Comparison of ENCODE assay signal across 17 cellular contexts in the genomic region with DNA sequence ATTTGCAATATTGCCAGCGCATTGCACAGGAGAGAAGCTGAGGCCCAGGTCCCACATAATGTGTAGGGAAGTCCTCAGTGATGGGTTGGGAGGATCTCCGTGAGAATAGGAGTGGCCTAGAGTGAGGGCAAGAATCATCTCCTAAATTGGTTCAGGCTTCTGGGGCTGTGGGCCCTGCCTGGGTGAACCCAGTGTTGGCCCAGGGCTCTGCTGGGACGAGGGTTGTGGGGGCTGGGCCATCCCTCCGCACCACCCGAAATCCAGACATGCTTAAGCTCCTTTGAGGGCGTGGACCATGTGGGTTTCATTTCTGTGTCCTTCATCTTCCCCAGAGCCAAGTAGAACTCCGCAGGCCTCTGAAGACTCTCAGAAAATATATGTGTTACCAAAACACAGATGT. TPM values are rescaled to one million over a fixed set of nuclear protein-coding genes. Genes with fewer than 3 reads are reported as not detected.
DNase-seq lines count a peak whose midpoint lies in the region; ATAC-seq and TF ChIP-seq lines count a peak whose summit lies in the region.
"Had no signal": no experiment of that assay in that cellular context is flagged by ENCODE, and none has a peak within 500 bp of the region (broad histone marks: within the 10 kb centered on the region; RNA-seq: fewer than 3 reads in every experiment).

No MANE protein-coding gene starts in this region.

- H3F3A ChIP-seq in PC-3 (ENCODE audit: low read length, unreplicated experiment), result no peaks in the 10 kb centered on the region

- no TSS peak for BruUV-seq in PC-3 (replicated peaks; lab: Mats Ljungman, UMichigan)

- H3K4me2 ChIP-seq in PC-3 (ENCODE audit: low read length), result no peak overlapping the region

- DNase-seq in activated CD4-positive, alpha-beta T cell treated with anti-CD3 and anti-CD28 coated beads for 36 hours, result no peak
- DNase-seq in activated CD4-positive, alpha-beta T cell treated with anti-CD3 and anti-CD28 coated beads for 4 hours, result no peak
- no peak for DNase-seq in chondrocyte (ENCODE audit: low spot score)
- DNase-seq in tibial artery, result no peak
- DNase-seq in PC-3, result no peak
- DNase-seq: activated effector memory CD4-positive, alpha-beta T cell treated with Interleukin-2 at 50 U/mL for 16 hours; effector memory CD4-positive, alpha-beta T cell; GDM1; immature natural killer cell; NCI-H1048; NCI-H774 had no signal

- H3K9me3 ChIP-seq in muscle layer of colon (ENCODE audit: low read length) (no peaks in the 10 kb centered on the region), tibial artery (no peaks in the 10 kb centered on the region), PC-3 (ENCODE audit: low read length) (no peaks in the 10 kb centered on the region)
- H3K9me3 ChIP-seq: tibial nerve had no signal

- H3K4me1 ChIP-seq in muscle layer of colon (ENCODE audit: insufficient read depth, low read length) (peaks cover 48% of the 10 kb centered on the region), tibial artery (peaks cover 0 to 57% (median 50%) of the 10 kb centered on the region in 4 donors), PC-3 (ENCODE audit: insufficient read depth, low read length) (peaks cover 20% of the 10 kb centered on the region)

- H3K4me3 Mint-ChIP-seq in activated CD4-positive, alpha-beta T cell treated with anti-CD3 and anti-CD28 coated beads for 36 hours, result no peak overlapping the region
- peak overlapping the region; percentile 25 for H3K4me3 Mint-ChIP-seq in chondrocyte (ENCODE audit: unreplicated experiment)
- H3K4me3 Mint-ChIP-seq: immature natural killer cell, memory B cell had no signal

- H3K27me3 ChIP-seq in muscle layer of colon (ENCODE audit: control insufficient read depth in 1 of 2, insufficient read depth in 2 of 2, low read length in 2 of 2), result no peaks in the 10 kb centered on the region
- no peaks in the 10 kb centered on the region for H3K27me3 ChIP-seq in tibial artery
- H3K27me3 ChIP-seq in PC-3 (ENCODE audit: low read length), result no peaks in the 10 kb centered on the region
- H3K27me3 ChIP-seq: tibial nerve had no signal

- CTCF ChIA-PET in activated CD4-positive, alpha-beta T cell treated with anti-CD3 and anti-CD28 coated beads for 36 hours (lab: Charles Lee), result interaction anchor here (0.5 kb wide), 1 partner anchor 142 kb away, joined by 3 read pairs; no protein-coding TSS in a partner anchor
- CTCF ChIA-PET in PC-3 (lab: Charles Lee), result no interaction called here

- intact Hi-C loops in activated CD4-positive, alpha-beta T cell treated with anti-CD3 and anti-CD28 coated beads for 36 hours (cut with DNase I, micrococcal nuclease), result loop anchor here in 1 of 2 experiments (5.0 kb wide), 1 partner anchor 43 kb away; the partner anchor contains the start of genes C22orf23 and POLR2F
- intact Hi-C loops in tibial artery (cut with DNase I; ENCODE audit: low total_unique reads), result no loop called here
- intact Hi-C loops in PC-3 (cut with micrococcal nuclease), result no loop called here

- H3K79me2 ChIP-seq in PC-3 (ENCODE audit: low read length), result peaks cover 23% of the 10 kb centered on the region

- TF ChIP-seq CTCF in chondrocyte (IDR thresholded peaks at IDR 0.05) (no peak), tibial artery (IDR thresholded peaks at IDR 0.05) (no peak), PC-3 (conservative IDR thresholded peaks at IDR 0.05; ENCODE audit: low read depth, low read length) (no peak)

- H3K4me1 Mint-ChIP-seq in activated CD4-positive, alpha-beta T cell treated with anti-CD3 and anti-CD28 coated beads for 36 hours, result peaks cover 26% of the 10 kb centered on the region
- peaks cover 54% of the 10 kb centered on the region for H3K4me1 Mint-ChIP-seq in chondrocyte (ENCODE audit: low read depth)

- H3K36me3 ChIP-seq in muscle layer of colon (ENCODE audit: insufficient read depth, low read length) (peaks cover 11% of the 10 kb centered on the region), tibial artery (peaks cover 6 to 30% (median 25%) of the 10 kb centered on the region in 3 donors), PC-3 (ENCODE audit: low read depth, low read length) (no peaks in the 10 kb centered on the region)

- no peak overlapping the region for H2AFZ ChIP-seq in PC-3 (ENCODE audit: low read length)

- peaks cover 5% of the 10 kb centered on the region for H3K36me3 Mint-ChIP-seq in activated CD4-positive, alpha-beta T cell treated with anti-CD3 and anti-CD28 coated beads for 36 hours (ENCODE audit: low read depth)
- H3K36me3 Mint-ChIP-seq in chondrocyte (ENCODE audit: low read depth), result peaks cover 10% of the 10 kb centered on the region

- H3K27ac Mint-ChIP-seq in activated CD4-positive, alpha-beta T cell treated with anti-CD3 and anti-CD28 coated beads for 36 hours, result peak overlapping the region; percentile 31
- H3K27ac Mint-ChIP-seq in chondrocyte (ENCODE audit: unreplicated experiment), result peak overlapping the region; percentile 67
- H3K27ac Mint-ChIP-seq: memory B cell had no signal

- H3K27ac ChIP-seq in muscle layer of colon (ENCODE audit: low read depth, low read length) (peak overlapping the region; percentile 83), tibial artery (peak overlapping the region; percentile 69 to 86), PC-3 (ENCODE audit: low read length) (no peak overlapping the region)
- H3K27ac ChIP-seq: 22Rv1 had no signal

- H3K27me3 Mint-ChIP-seq in activated CD4-positive, alpha-beta T cell treated with anti-CD3 and anti-CD28 coated beads for 36 hours, result no peaks in the 10 kb centered on the region
- H3K27me3 Mint-ChIP-seq in chondrocyte (ENCODE audit: low read depth), result no peaks in the 10 kb centered on the region
- H3K27me3 Mint-ChIP-seq: memory B cell had no signal

- no peaks in the 10 kb centered on the region for H4K20me1 ChIP-seq in PC-3 (ENCODE audit: low read length)

- H3K4me3 ChIP-seq in muscle layer of colon (ENCODE audit: low read depth in 1 of 2, low read length in 2 of 2) (no peak overlapping the region), tibial artery (peak overlapping the region in 1 of 2 donors; percentile 9), PC-3 (ENCODE audit: low read length) (no peak overlapping the region)
- H3K4me3 ChIP-seq: tibial nerve had no signal

- no peaks in the 10 kb centered on the region for H3K9me3 Mint-ChIP-seq in activated CD4-positive, alpha-beta T cell treated with anti-CD3 and anti-CD28 coated beads for 36 hours (ENCODE audit: low read depth)
- no peaks in the 10 kb centered on the region for H3K9me3 Mint-ChIP-seq in chondrocyte (ENCODE audit: low read depth)
- H3K9me3 Mint-ChIP-seq: immature natural killer cell, memory B cell had no signal

- POLR2A ChIA-PET in activated CD4-positive, alpha-beta T cell treated with anti-CD3 and anti-CD28 coated beads for 36 hours (lab: Charles Lee), result interaction anchor here (1.1 kb wide), 1 partner anchor 24 kb away, joined by 3 read pairs; no protein-coding TSS in a partner anchor
- POLR2A ChIA-PET in PC-3 (lab: Charles Lee; ENCODE audit: unreplicated experiment), result no interaction called here

- H3K9ac ChIP-seq in muscle layer of colon (ENCODE audit: low read length), result peak overlapping the region; percentile 46
- H3K9ac ChIP-seq in PC-3 (ENCODE audit: low read length), result no peak overlapping the region

- ATAC-seq in activated CD4-positive, alpha-beta T cell treated with anti-CD3 and anti-CD28 coated beads for 36 hours, result no peak
- ATAC-seq in GM18519 (IDR thresholded peaks at IDR 0.05; ENCODE audit: low FRiP score, unreplicated experiment), result no peak
- no peak for ATAC-seq in PC-3
- ATAC-seq in HG03039 (IDR thresholded peaks at IDR 0.05; ENCODE audit: unreplicated experiment), result no peak

- H3K9me2 ChIP-seq in PC-3 (replicated peaks; ENCODE audit: low read length), result no peaks in the 10 kb centered on the region

RNA-seq across cellular contexts. Expression of gene MICALL1, which starts 3.7 kb away (rescaled TPM):
- total RNA-seq in activated CD4-positive, alpha-beta T cell treated with anti-CD3 and anti-CD28 coated beads for 36 hours, result 10 to 100 TPM; 11.2 to 11.8 TPM
- total RNA-seq in chondrocyte, result 50.3 to 65.5 TPM (median 58.6 TPM) in 3 replicates
- 20.1 and 29.9 TPM in 2 replicates for total RNA-seq in PC-3 (2014; rRNA removed)

RNA-seq across cellular contexts. Expression of gene C22orf23, which starts 43.6 kb away (rescaled TPM):
- under 1 TPM in 1 of 2 experiments, not detected in 1; 0.16 TPM for total RNA-seq in activated CD4-positive, alpha-beta T cell treated with anti-CD3 and anti-CD28 coated beads for 36 hours
- not detected in 3 replicates for total RNA-seq in chondrocyte
- 0.52 and 0.69 TPM in 2 replicates for total RNA-seq in PC-3 (2014; rRNA removed)

RNA-seq across cellular contexts. Expression of gene POLR2F, which starts 43.7 kb away (rescaled TPM):
- total RNA-seq in activated CD4-positive, alpha-beta T cell treated with anti-CD3 and anti-CD28 coated beads for 36 hours, result 10 to 100 TPM; 70.5 to 77.8 TPM
- total RNA-seq in chondrocyte (63.0 to 72.6 TPM (median 67.5 TPM) in 3 replicates), PC-3 (2014; rRNA removed) (177 and 238 TPM in 2 replicates)
